Comparison of ENCODE assay signal across 2 cellular contexts in genomic region chr1:172818841-172819527, GRCh38.
TF ChIP-seq lines count a peak whose summit lies in the region.

No MANE protein-coding gene starts in this region.

TF ChIP-seq in GM23338, 12 proteins besides CTCF, POLR2A, EP300 and RAD21:
- no peak for TF ChIP-seq REST (IDR thresholded peaks at IDR 0.05; ENCODE audit: unreplicated experiment)
- TF ChIP-seq ETS1 (IDR thresholded peaks at IDR 0.05), result no peak
- TF ChIP-seq STAT1 (IDR thresholded peaks at IDR 0.05; ENCODE audit: unreplicated experiment), result no peak
- TF ChIP-seq EZH2phosphoT487 (IDR thresholded peaks at IDR 0.05; ENCODE audit: unreplicated experiment), result no peak
- TF ChIP-seq NANOG (IDR thresholded peaks at IDR 0.05; ENCODE audit: borderline replicate concordance), result no peak
- no peak for TF ChIP-seq JUNB (IDR thresholded peaks at IDR 0.05; ENCODE audit: unreplicated experiment)
- TF ChIP-seq ZNF114 (CRISPR knock-in tag; IDR thresholded peaks at IDR 0.05), result no peak
- no peak for TF ChIP-seq ZNF462 (CRISPR knock-in tag; IDR thresholded peaks at IDR 0.05)
- TF ChIP-seq ZNF331 (CRISPR knock-in tag; IDR thresholded peaks at IDR 0.05; ENCODE audit: low read depth), result no peak
- no peak for TF ChIP-seq EZH2 (IDR thresholded peaks at IDR 0.05; ENCODE audit: low read depth, unreplicated experiment)
- no peak for TF ChIP-seq CREB1 (CRISPR knock-in tag; IDR thresholded peaks at IDR 0.05; ENCODE audit: low read depth)
- no peak for TF ChIP-seq POLR2AphosphoS5 (IDR thresholded peaks at IDR 0.05; ENCODE audit: low read depth)

TF ChIP-seq in K562, 482 proteins besides CTCF, POLR2A, EP300 and RAD21 (continued from another document and continues in another):
- TF ChIP-seq PRDM10 (IDR thresholded peaks at IDR 0.05; ENCODE audit: partially characterized antibody), result peak; percentile 74
- TF ChIP-seq HNRNPLL (IDR thresholded peaks at IDR 0.05; ENCODE audit: low read depth, low read length, poor library complexity, severe bottlenecking), result no peak
- TF ChIP-seq MEIS2 (IDR thresholded peaks at IDR 0.05; ENCODE audit: partially characterized antibody), result peak; percentile 66
- 0 out of 2 replicates have a peak, but pooled peaks have one; percentile 6 for TF ChIP-seq ZNF395 (CRISPR knock-in tag; IDR thresholded peaks at IDR 0.05)
- no peak for TF ChIP-seq CREB3 (tag; conservative IDR thresholded peaks at IDR 0.05; ENCODE audit: low read depth)
- no peak for TF ChIP-seq CREM (IDR thresholded peaks at IDR 0.05; ENCODE audit: low read depth)
- 0 out of 4 replicates have a peak, but pooled peaks of 1 of the 2 experiments have one; percentile 28 for TF ChIP-seq RCOR1 (IDR thresholded peaks at IDR 0.05; ENCODE audit: borderline replicate concordance in 1 of 2, low read depth in 2 of 2, low read length in 2 of 2)
- TF ChIP-seq VEZF1 (CRISPR knock-in tag; IDR thresholded peaks at IDR 0.05), result peak; percentile 49; the same call in 1 of the 2 replicates
- TF ChIP-seq TAL1 (IDR thresholded peaks at IDR 0.05), result no peak
- TF ChIP-seq ZNF766 (CRISPR knock-in tag; conservative IDR thresholded peaks at IDR 0.05), result peak; percentile 68; the same call in 1 of the 2 replicates
- peak; percentile 46 for TF ChIP-seq PKNOX1 (IDR thresholded peaks at IDR 0.05)
- TF ChIP-seq JUND (IDR thresholded peaks at IDR 0.05; ENCODE audit: borderline replicate concordance, low read depth, low read length), result 0 out of 2 replicates have a peak, but pooled peaks have one; percentile 4
- no peak for TF ChIP-seq JUND (tag; IDR thresholded peaks at IDR 0.05; ENCODE audit: borderline replicate concordance, low read depth, low read length)
- no peak for TF ChIP-seq PBX2 (CRISPR knock-in tag; IDR thresholded peaks at IDR 0.05; ENCODE audit: low read depth)
- peak; percentile 62 for TF ChIP-seq PBX2 (tag; conservative IDR thresholded peaks at IDR 0.05; ENCODE audit: low read depth)
- no peak for TF ChIP-seq SRSF9 (IDR thresholded peaks at IDR 0.05; ENCODE audit: borderline replicate concordance, low read depth, low read length)
- TF ChIP-seq ZNF134 (CRISPR knock-in tag; conservative IDR thresholded peaks at IDR 0.05), result no peak
- no peak for TF ChIP-seq ZNF318 (IDR thresholded peaks at IDR 0.05; ENCODE audit: borderline replicate concordance in 1 of 2, low read depth in 1 of 2)
- TF ChIP-seq STAT6 (CRISPR knock-in tag; IDR thresholded peaks at IDR 0.05), result no peak
- no peak for TF ChIP-seq FOS (IDR thresholded peaks at IDR 0.05; ENCODE audit: extremely low read depth, insufficient read length)
